Comparison of ENCODE assay signal across 28 cellular contexts in genomic region chr1:195765099-195765498, GRCh38.
"Had no signal": no experiment of that assay in that cellular context is flagged by ENCODE, and none has a peak within 500 bp of the region (broad histone marks: within the 10 kb centered on the region; RNA-seq: fewer than 3 reads in every experiment).

No MANE protein-coding gene starts in this region.

- H3K36me3 Mint-ChIP-seq: natural killer cell; neural progenitor cell; stimulated activated effector memory CD8-positive, alpha-beta T cell treated with anti-CD3 and anti-CD28 coated beads, Interleukin-12 subunit alpha, Interleukin-12 subunit beta, amount 100 ng/mL, for 72 hours; stimulated activated naive B cell treated with anti-CD40 and anti-IgM and Interleukin-4, amounts not matched to agents 10 μg/mL and 1 μg/mL and 100 μg/mL, for 72 hours had no signal

- H3K4me2 ChIP-seq: neural progenitor cell had no signal

- DNase-seq: natural killer cell; occipital lobe; ovary; posterior cingulate gyrus; psoas muscle; right cardiac atrium; stimulated activated CD4-positive, alpha-beta T cell treated with anti-CD3 and anti-CD28 coated beads, Interleukin-15, amount 100 ng/mL, for 24 hours; stimulated activated CD4-positive, alpha-beta T cell treated with anti-CD3 and anti-CD28 coated beads, Interleukin-2, amount 100 ng/mL, for 24 hours; stimulated activated CD4-positive, alpha-beta T cell treated with anti-CD3 and anti-CD28 coated beads, Interleukin-2, amount 100 ng/mL, for 48 hours; stimulated activated CD4-positive, alpha-beta T cell treated with anti-CD3 and anti-CD28 coated beads, Interleukin-4, amount 100 ng/mL, for 24 hours; stimulated activated naive B cell treated with anti-CD40 and anti-IgM and Interleukin-4, amounts not matched to agents 10 μg/mL and 1 μg/mL and 100 μg/mL, for 72 hours; stimulated activated naive CD4-positive, alpha-beta T cell treated with Interleukin-2 at 50 U/mL for 16 hours; stomach; thyroid gland; trophoblast cell; upper lobe of left lung had no signal

- H3K4me3 Mint-ChIP-seq: natural killer cell; nephron; neural progenitor cell; stimulated activated effector memory CD8-positive, alpha-beta T cell treated with anti-CD3 and anti-CD28 coated beads, Interleukin-12 subunit alpha, Interleukin-12 subunit beta, amount 100 ng/mL, for 72 hours; stimulated activated naive B cell treated with anti-CD40 and anti-IgM and Interleukin-4, amounts not matched to agents 10 μg/mL and 1 μg/mL and 100 μg/mL, for 72 hours; stimulated activated naive CD8-positive, alpha-beta T cell treated with anti-CD3 and anti-CD28 coated beads, Interleukin-15, Interleukin-2, amounts not matched to agents 100 ng/mL and 50 ng/mL, for 24 hours had no signal

- H3K27ac Mint-ChIP-seq: natural killer cell; nephron; neural progenitor cell; progenitor cell of endocrine pancreas; stimulated activated effector memory CD8-positive, alpha-beta T cell treated with anti-CD3 and anti-CD28 coated beads, Interleukin-12 subunit alpha, Interleukin-12 subunit beta, amount 100 ng/mL, for 72 hours; stimulated activated naive B cell treated with anti-CD40 and anti-IgM and Interleukin-4, amounts not matched to agents 10 μg/mL and 1 μg/mL and 100 μg/mL, for 72 hours; stimulated activated naive CD8-positive, alpha-beta T cell treated with anti-CD3 and anti-CD28 coated beads, Interleukin-15, Interleukin-2, amounts not matched to agents 100 ng/mL and 50 ng/mL, for 24 hours had no signal

- FAIRE-seq: urothelium cell line had no signal

- H3K4me1 ChIP-seq: neural progenitor cell, parathyroid adenoma, psoas muscle, stomach, thyroid gland, tibial nerve, upper lobe of left lung, vagina had no signal

- H3K27me3 ChIP-seq: neural progenitor cell, ovary, stomach, thyroid gland, tibial nerve, upper lobe of left lung, vagina had no signal

- H3K9ac ChIP-seq: neural progenitor cell, parathyroid adenoma had no signal

- H3K27ac ChIP-seq: neural progenitor cell, ovary, parathyroid adenoma, psoas muscle, skin epidermis, stomach, thoracic aorta, thyroid gland, tibial nerve, upper lobe of left lung, vagina had no signal

- H3K9me3 ChIP-seq: ovary, psoas muscle, thoracic aorta, thyroid gland, upper lobe of left lung, vagina had no signal

- H3K9me3 Mint-ChIP-seq: nephron; neural progenitor cell; stimulated activated naive B cell treated with anti-CD40 and anti-IgM and Interleukin-4, amounts not matched to agents 10 μg/mL and 1 μg/mL and 100 μg/mL, for 72 hours; stimulated activated naive CD8-positive, alpha-beta T cell treated with anti-CD3 and anti-CD28 coated beads, Interleukin-15, Interleukin-2, amounts not matched to agents 100 ng/mL and 50 ng/mL, for 24 hours had no signal

- ATAC-seq: natural killer cell; psoas muscle; right cardiac atrium; sciatic nerve; stimulated activated effector memory CD8-positive, alpha-beta T cell treated with anti-CD3 and anti-CD28 coated beads, Interleukin-12 subunit alpha, Interleukin-12 subunit beta, amount 100 ng/mL, for 72 hours; stimulated activated naive B cell treated with anti-CD40 and anti-IgM and Interleukin-4, amounts not matched to agents 10 μg/mL and 1 μg/mL and 100 μg/mL, for 72 hours had no signal

- H2AFZ ChIP-seq: neural progenitor cell, parathyroid adenoma had no signal

- H3K27me3 Mint-ChIP-seq: progenitor cell of endocrine pancreas; stimulated activated naive B cell treated with anti-CD40 and anti-IgM and Interleukin-4, amounts not matched to agents 10 μg/mL and 1 μg/mL and 100 μg/mL, for 72 hours; stimulated activated naive CD8-positive, alpha-beta T cell treated with anti-CD3 and anti-CD28 coated beads, Interleukin-15, Interleukin-2, amounts not matched to agents 100 ng/mL and 50 ng/mL, for 24 hours had no signal

- H3K4me3 ChIP-seq: neural progenitor cell, ovary, psoas muscle, skin epidermis, stomach, thoracic aorta, thyroid gland, tibial nerve, upper lobe of left lung, vagina had no signal

- H3K4me1 Mint-ChIP-seq: natural killer cell; nephron; neural progenitor cell; stimulated activated effector memory CD8-positive, alpha-beta T cell treated with anti-CD3 and anti-CD28 coated beads, Interleukin-12 subunit alpha, Interleukin-12 subunit beta, amount 100 ng/mL, for 72 hours; stimulated activated naive B cell treated with anti-CD40 and anti-IgM and Interleukin-4, amounts not matched to agents 10 μg/mL and 1 μg/mL and 100 μg/mL, for 72 hours had no signal

- H3K36me3 ChIP-seq: neural progenitor cell, ovary, stomach, thoracic aorta, thyroid gland, tibial nerve, upper lobe of left lung, vagina had no signal

- H3K79me2 ChIP-seq: parathyroid adenoma had no signal
